Comparison of ENCODE assay signal across 14 cellular contexts in the genomic region with DNA sequence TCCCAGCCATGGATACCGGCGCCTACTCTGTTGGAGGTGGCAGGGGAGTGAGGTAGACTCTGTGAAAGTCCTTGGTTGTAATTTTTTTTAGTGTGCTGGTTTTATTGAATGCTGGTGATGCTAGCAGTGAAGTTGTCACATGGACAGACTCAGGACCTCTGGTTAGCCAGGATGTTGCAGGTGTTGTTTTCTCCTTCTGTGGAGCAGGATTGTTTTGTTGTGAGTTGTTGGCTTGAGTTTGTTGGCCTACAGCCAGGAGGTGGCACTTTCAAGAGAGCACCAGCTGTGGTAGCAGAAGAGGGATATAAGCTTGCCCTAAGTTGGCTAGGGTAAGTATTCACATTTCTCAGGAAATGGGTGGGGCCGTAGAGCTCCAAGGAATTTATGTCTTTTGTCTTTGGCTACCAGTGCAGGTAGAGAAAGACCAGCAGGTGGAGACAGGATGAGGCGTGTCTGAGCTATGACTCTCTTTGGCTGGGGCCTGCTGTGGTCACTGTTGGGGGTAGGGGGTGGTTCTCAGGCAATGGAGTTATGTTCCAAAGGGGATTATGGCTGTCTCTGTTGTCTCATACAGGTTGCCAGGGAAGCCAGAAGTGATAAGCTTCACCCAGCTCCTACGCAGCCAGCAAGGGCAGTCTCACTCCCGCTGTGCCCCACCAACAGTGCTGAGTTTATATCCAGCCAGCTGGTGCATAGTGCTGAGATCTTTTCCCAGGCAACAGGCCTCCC.
DNase-seq lines count a peak whose midpoint lies in the region; ATAC-seq and TF ChIP-seq lines count a peak whose summit lies in the region.
"Had no signal": no experiment of that assay in that cellular context is flagged by ENCODE, and none has a peak within 500 bp of the region (broad histone marks: within the 10 kb centered on the region; RNA-seq: fewer than 3 reads in every experiment).

No MANE protein-coding gene starts in this region.

- H3K27me3 Mint-ChIP-seq in activated CD4-positive, alpha-beta T cell treated with anti-CD3 and anti-CD28 coated beads, Interleukin-2, amount 10 ng/mL, durations not matched to agents 24 days and 14 days, result no peaks in the 10 kb centered on the region

- TF ChIP-seq POLR2A in gastrocnemius medialis (IDR thresholded peaks at IDR 0.05), result no peak

- H3K27ac ChIP-seq in A673 (ENCODE audit: low read depth, low read length, poor library complexity, severe bottlenecking), result no peak overlapping the region
- H3K27ac ChIP-seq in gastrocnemius medialis, result no peak overlapping the region
- H3K27ac ChIP-seq: cardiac muscle cell had no signal

- CTCF ChIA-PET in A673 (lab: Charles Lee), result interaction anchor here (0.6 kb wide), 1 partner anchor 333 kb away, joined by 6 read pairs; no protein-coding TSS in a partner anchor

- DNase-seq in A673 (ENCODE audit: low spot score) (peak; percentile 53), HT1080 (ENCODE audit: low read depth) (peak; percentile 54), NCI-H524 (lab: John Stamatoyannopoulos, UW) (peak; percentile 95 to 96), epithelial cell of esophagus (ENCODE audit: low read depth) (peak; percentile 94), pons (ENCODE audit: low spot score) (no peak), gastrocnemius medialis (no peak)
- DNase-seq in activated naive CD4-positive, alpha-beta T cell (lab: John Stamatoyannopoulos, UW), result no peak
- DNase-seq in activated CD4-positive, alpha-beta T cell treated with anti-CD3 and anti-CD28 coated beads, Interleukin-2, amount 10 ng/mL, durations not matched to agents 24 days and 14 days, result no peak
- DNase-seq: activated CD8-positive, alpha-beta memory T cell treated with anti-CD3 and anti-CD28 coated beads for 24 hours; Calu3; IMR-90; NCI-H1105 treated with DMSO at 0.1 percent for 48 hours; stimulated activated CD4-positive, alpha-beta T cell treated with anti-CD3 and anti-CD28 coated beads, Interleukin-1b, Interleukin-23, amount 100 ng/mL, for 48 hours had no signal

- BruUV-seq in A673 (replicated peaks; lab: Mats Ljungman, UMichigan), result no TSS peak

- H3K4me1 ChIP-seq in A673 (ENCODE audit: insufficient read depth, low read length, poor library complexity, severe bottlenecking) (peaks cover 12% of the 10 kb centered on the region), gastrocnemius medialis (no peaks in the 10 kb centered on the region)

- ATAC-seq in gastrocnemius medialis, result no peak

- TF ChIP-seq CTCF in A673 (conservative IDR thresholded peaks at IDR 0.05; ENCODE audit: low read depth, low read length) (0 out of 2 replicates have a peak, but pooled peaks have one; percentile 14), epithelial cell of esophagus (IDR thresholded peaks at IDR 0.05; ENCODE audit: insufficient read depth, low read depth, low read length, missing control alignments) (peak; percentile 63), gastrocnemius medialis (IDR thresholded peaks at IDR 0.05 in 4 of 5, conservative IDR thresholded peaks at IDR 0.05 in 1 of 5) (no peak)

- H3K4me1 Mint-ChIP-seq in activated CD4-positive, alpha-beta T cell treated with anti-CD3 and anti-CD28 coated beads, Interleukin-2, amount 10 ng/mL, durations not matched to agents 24 days and 14 days, result no peaks in the 10 kb centered on the region

- no peaks in the 10 kb centered on the region for H3K36me3 ChIP-seq in A673 (ENCODE audit: insufficient read depth, low read length, poor library complexity, severe bottlenecking)
- no peaks in the 10 kb centered on the region for H3K36me3 ChIP-seq in gastrocnemius medialis
- H3K36me3 ChIP-seq: cardiac muscle cell had no signal

- H3K4me3 ChIP-seq in A673 (ENCODE audit: low read depth, low read length, poor library complexity, severe bottlenecking), result no peak overlapping the region
- no peak overlapping the region for H3K4me3 ChIP-seq in epithelial cell of esophagus (ENCODE audit: low read length)
- H3K4me3 ChIP-seq in gastrocnemius medialis, result no peak overlapping the region
- H3K4me3 ChIP-seq: cardiac muscle cell had no signal

- H3K9me3 Mint-ChIP-seq in activated CD4-positive, alpha-beta T cell treated with anti-CD3 and anti-CD28 coated beads, Interleukin-2, amount 10 ng/mL, durations not matched to agents 24 days and 14 days, result peaks cover 10% of the 10 kb centered on the region

- no peak overlapping the region for H3K27ac Mint-ChIP-seq in activated CD4-positive, alpha-beta T cell treated with anti-CD3 and anti-CD28 coated beads, Interleukin-2, amount 10 ng/mL, durations not matched to agents 24 days and 14 days

- intact Hi-C loops in A673 (cut with micrococcal nuclease; ENCODE audit: unreplicated experiment), result no loop called here
- intact Hi-C loops in activated CD4-positive, alpha-beta T cell treated with anti-CD3 and anti-CD28 coated beads, Interleukin-2, amount 10 ng/mL, durations not matched to agents 24 days and 14 days (cut with micrococcal nuclease), result no loop called here
- intact Hi-C loops in gastrocnemius medialis (cut with DNase I; ENCODE audit: low total_unique reads), result no loop called here

- no peaks in the 10 kb centered on the region for H3K9me3 ChIP-seq in A673 (ENCODE audit: low read depth, low read length, poor library complexity, severe bottlenecking)
- H3K9me3 ChIP-seq in gastrocnemius medialis, result no peaks in the 10 kb centered on the region

- in situ Hi-C loops in gastrocnemius medialis (cut with MboI; ENCODE audit: low sequenced_read_pairs in 4 of 4), result no loop called here

- POLR2A ChIA-PET in A673 (lab: Charles Lee; ENCODE audit: low non-redundant PET), result no interaction called here

- H3K27me3 ChIP-seq in A673 (replicated peaks; ENCODE audit: insufficient read depth, low read depth, low read length, poor library complexity) (no peaks in the 10 kb centered on the region), gastrocnemius medialis (no peaks in the 10 kb centered on the region)
- H3K27me3 ChIP-seq: cardiac muscle cell had no signal

- H3K4me3 Mint-ChIP-seq in activated CD4-positive, alpha-beta T cell treated with anti-CD3 and anti-CD28 coated beads, Interleukin-2, amount 10 ng/mL, durations not matched to agents 24 days and 14 days, result no peak overlapping the region

- no peaks in the 10 kb centered on the region for H3K36me3 Mint-ChIP-seq in activated CD4-positive, alpha-beta T cell treated with anti-CD3 and anti-CD28 coated beads, Interleukin-2, amount 10 ng/mL, durations not matched to agents 24 days and 14 days (ENCODE audit: low read depth)

Comparison
In these comparisons a context has a peak if more than half of its experiments do, and no peak if none do; other contexts are left out.
1. DNase-seq: peak in A673 (single experiment), HT1080 (single experiment), NCI-H524 (2 of 2) and epithelial cell of esophagus (single experiment); none in pons (single experiment), activated naive CD4-positive, alpha-beta T cell (0 of 4), activated CD4-positive, alpha-beta T cell treated with anti-CD3 and anti-CD28 coated beads, Interleukin-2, amount 10 ng/mL, durations not matched to agents 24 days and 14 days (single experiment) and gastrocnemius medialis (0 of 2).
2. CTCF ChIP-seq: peak in A673 (single experiment) and epithelial cell of esophagus (single experiment); none in gastrocnemius medialis (0 of 5).